In genomic region chr15:56719774-56720555, GRCh38 we compare ENCODE assay signal across 20 cellular contexts. TPM values are rescaled to one million over a fixed set of nuclear protein-coding genes. Genes with fewer than 3 reads are reported as not detected.
DNase-seq lines count a peak whose midpoint lies in the region; FAIRE-seq and TF ChIP-seq lines count a peak whose summit lies in the region.
"Had no signal": no experiment of that assay in that cellular context is flagged by ENCODE, and none has a peak within 500 bp of the region (broad histone marks: within the 10 kb centered on the region; RNA-seq: fewer than 3 reads in every experiment).

No MANE protein-coding gene starts in this region.

- no peak for FAIRE-seq in frontal cortex (lab: Jason Lieb, UNC)
- FAIRE-seq: TTC549 had no signal

- H3K79me2 ChIP-seq in OCI-LY3 (ENCODE audit: low read length), result peaks cover 13% of the 10 kb centered on the region

- H3K27me3 ChIP-seq in OCI-LY3 (ENCODE audit: low read depth, low read length) (no peaks in the 10 kb centered on the region), sigmoid colon (no peaks in the 10 kb centered on the region)
- H3K27me3 ChIP-seq: BLaER1 had no signal

- no peaks in the 10 kb centered on the region for H4K20me1 ChIP-seq in OCI-LY3 (ENCODE audit: insufficient read depth, low read length)
- H4K20me1 ChIP-seq: BLaER1 had no signal

- H3K9me3 ChIP-seq in OCI-LY3 (ENCODE audit: insufficient read depth, low read length) (no peaks in the 10 kb centered on the region), sigmoid colon (no peaks in the 10 kb centered on the region)
- H3K9me3 ChIP-seq: BLaER1 had no signal

- H3K4me2 ChIP-seq in OCI-LY3 (ENCODE audit: low read length), result peak overlapping the region; percentile 64
- H3K4me2 ChIP-seq: BLaER1 had no signal

- H3K36me3 ChIP-seq in OCI-LY3 (replicated peaks; ENCODE audit: low read depth, low read length), result no peaks in the 10 kb centered on the region
- no peaks in the 10 kb centered on the region for H3K36me3 ChIP-seq in sigmoid colon
- H3K36me3 ChIP-seq: BLaER1 had no signal

- TF ChIP-seq POLR2A in sigmoid colon (IDR thresholded peaks at IDR 0.05), result no peak

- H3K27ac ChIP-seq in OCI-LY3 (ENCODE audit: low read length), result no peak overlapping the region
- H3K27ac ChIP-seq in sigmoid colon, result no peak overlapping the region
- H3K27ac ChIP-seq: BLaER1, RWPE1, skin epidermis had no signal

- H3K4me3 ChIP-seq in OCI-LY3 (ENCODE audit: low read length) (no peak overlapping the region), fibroblast of the aortic adventitia (ENCODE audit: low read depth, low read length) (no peak overlapping the region), sigmoid colon (no peak overlapping the region)
- H3K4me3 ChIP-seq: BLaER1, skin epidermis had no signal

- no peak overlapping the region for H2AFZ ChIP-seq in OCI-LY3 (ENCODE audit: low read depth, low read length)

- DNase-seq in Daoy (ENCODE audit: low read depth) (peak; percentile 54), HT1080 (ENCODE audit: low read depth) (peak; percentile 34), fibroblast of the aortic adventitia (ENCODE audit: low read depth) (peak; percentile 73), frontal cortex (ENCODE audit: low spot score in 2 of 2) (no peak), sigmoid colon (no peak), NCI-H1694 (lab: John Stamatoyannopoulos, UW) (no peak)
- DNase-seq: activated CD4-positive, alpha-beta T cell treated with anti-CD3 and anti-CD28 coated beads for 48 hours; activated CD8-positive, alpha-beta memory T cell treated with anti-CD3 and anti-CD28 coated beads, Interleukin-2, amount 50 U/mL, for 4 hours; amniotic stem cell; central memory CD4-positive, alpha-beta T cell; KG1; midbrain; NCI-H1436 treated with DMSO at 0.1 percent for 48 hours; nephron progenitor cell; posterior cingulate gyrus had no signal

- intact Hi-C loops in sigmoid colon (cut with DNase I), result no loop called here

- H3K9ac ChIP-seq in OCI-LY3 (ENCODE audit: low read length), result no peak overlapping the region
- H3K9ac ChIP-seq: BLaER1 had no signal

- H3K4me1 ChIP-seq in OCI-LY3 (ENCODE audit: low read length) (peaks cover 11% of the 10 kb centered on the region), sigmoid colon (peaks cover 0 to 41% (median 9%) of the 10 kb centered on the region in 4 donors)
- H3K4me1 ChIP-seq: BLaER1 had no signal

- no peak for TF ChIP-seq EP300 in sigmoid colon (IDR thresholded peaks at IDR 0.05)

- TF ChIP-seq CTCF in OCI-LY3 (IDR thresholded peaks at IDR 0.05; ENCODE audit: low read depth, low read length) (no peak), fibroblast of the aortic adventitia (IDR thresholded peaks at IDR 0.05; ENCODE audit: insufficient read depth, low read length) (no peak), sigmoid colon (IDR thresholded peaks at IDR 0.05) (no peak)

- WGBS in sigmoid colon, 2 donors, result 90 to 91% methylated on average over 3 of the region's 3 CpGs

RNA-seq across cellular contexts. Expression of gene ZNF280D, which starts 13.3 kb away (rescaled TPM):
- total RNA-seq in Daoy (2014; rRNA removed; shearing (Covaris generic)), result 17.7 and 20.3 TPM in 2 replicates
- 2.3 TPM in 2 replicates for total RNA-seq in HT1080 (2014; rRNA removed; shearing (Covaris generic))
- 5.5 and 5.9 TPM in 2 replicates for polyA plus RNA-seq in HT1080 (2015; cell fraction: cytosol; rRNA removed)
- polyA plus RNA-seq in HT1080 (2015; cell fraction: nucleus; rRNA removed), result 14.8 and 16.0 TPM in 2 replicates
- 30.9 and 55.3 TPM in 2 replicates for total RNA-seq in fibroblast of the aortic adventitia (ENCODE audit: low replicate concordance)
- 113 TPM for total RNA-seq in frontal cortex
- total RNA-seq in sigmoid colon, result 10 to 100 TPM; 53.6 to 75.3 (median 67.2) TPM
- 10 to 100 TPM in 2 of 3 donors, 1 to 10 TPM in 1; 5.8 to 12.0 (median 10.1) TPM for polyA plus RNA-seq in sigmoid colon

Comparison
In these comparisons a context has a peak if more than half of its experiments do, and no peak if none do; other contexts are left out.
1. DNase-seq: peak in Daoy (single experiment), HT1080 (single experiment) and fibroblast of the aortic adventitia (single experiment); none in frontal cortex (0 of 2), sigmoid colon (single experiment) and NCI-H1694 (single experiment).